ENCODE assay signal across 20 cellular contexts in the genomic region with DNA sequence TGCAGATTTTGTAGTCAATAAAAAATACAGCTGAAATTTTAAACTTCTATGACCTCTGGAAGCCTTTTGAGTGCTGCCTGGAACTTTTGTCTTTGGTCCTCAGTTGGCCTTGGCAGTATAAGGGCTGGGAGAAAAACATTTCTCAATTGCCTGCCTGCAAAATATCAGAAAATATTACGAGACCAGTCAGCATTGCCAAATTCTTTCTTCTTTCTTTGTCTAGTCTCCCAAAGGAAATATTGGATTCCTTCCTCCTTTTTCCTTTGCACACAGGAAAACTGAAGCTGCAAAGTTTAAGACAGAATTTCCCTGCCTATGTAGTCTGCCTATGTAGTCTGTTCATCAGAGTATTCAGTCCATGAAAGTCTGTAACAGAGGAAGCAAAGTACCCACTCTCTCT.
DNase-seq lines count a peak whose midpoint lies in the region; ATAC-seq and TF ChIP-seq lines count a peak whose summit lies in the region.
"Had no signal": no experiment of that assay in that cellular context is flagged by ENCODE, and none has a peak within 500 bp of the region (broad histone marks: within the 10 kb centered on the region; RNA-seq: fewer than 3 reads in every experiment).

No MANE protein-coding gene starts in this region.

- no CpG with 5 or more reads among the region's 1 CpG for WGBS in IMR-90 (ENCODE audit: extremely low coverage in 2 of 2, insufficient read length in 1 of 2), 2 experiments
- WGBS in sigmoid colon, 2 donors, result 19 to 57% methylated on average over 1 of the region's 1 CpG

- no peak overlapping the region; the same call in 1 of the 2 replicates for H2AK5ac ChIP-seq in IMR-90 (ENCODE audit: low read depth, low read length)

- H2BK15ac ChIP-seq in IMR-90 (ENCODE audit: low read depth, low read length), result peak overlapping the region; percentile 7; the same call in 1 of the 3 replicates

- dilution Hi-C loops in IMR-90 (cut with HindIII; ENCODE audit: low sequenced_read_pairs, unreplicated experiment), result no loop called here

- H3K79me1 ChIP-seq in IMR-90 (ENCODE audit: low read depth in 1 of 2, low read length in 2 of 2), result peaks cover 27 to 48% of the 10 kb centered on the region in 2 experiments

- H3K14ac ChIP-seq in IMR-90 (replicated peaks; ENCODE audit: low read depth, low read length), result peak overlapping the region; percentile 53

- H2BK120ac ChIP-seq in IMR-90 (ENCODE audit: low read depth, low read length), result peak overlapping the region; percentile 86

- H2AK9ac ChIP-seq in IMR-90 (replicated peaks; ENCODE audit: low read depth, low read length, poor library complexity), result no peak overlapping the region

- POLR2A ChIA-PET in IMR-90 (lab: Charles Lee; ENCODE audit: unreplicated experiment), result no interaction called here

- no peaks in the 10 kb centered on the region for H4K20me1 ChIP-seq in IMR-90 (ENCODE audit: insufficient read depth, low read length)

- TF ChIP-seq EP300 in sigmoid colon (IDR thresholded peaks at IDR 0.05), result peak in 3 of 4 donors; percentile 22 to 77 (median 47)

- peak overlapping the region; percentile 80 for H2BK5ac ChIP-seq in IMR-90 (ENCODE audit: low read depth, low read length, poor library complexity, severe bottlenecking)

- H3K9me3 ChIP-seq in IMR-90 (ENCODE audit: control insufficient read depth, insufficient read depth, low read length) (no peaks in the 10 kb centered on the region), sigmoid colon (no peaks in the 10 kb centered on the region)
- H3K9me3 ChIP-seq: A549, BE2C had no signal

- H3K23ac ChIP-seq in IMR-90 (ENCODE audit: low read depth, low read length), result peak overlapping the region; percentile 79; the same call in 1 of the 2 replicates

- peak overlapping the region; percentile 74; the same call in 1 of the 2 replicates for H3K27ac ChIP-seq in IMR-90 (ENCODE audit: insufficient read depth, low read length)
- H3K27ac ChIP-seq in sigmoid colon, result peak overlapping the region in 3 of 4 donors; percentile 64 to 70 (median 65)
- H3K27ac ChIP-seq: A549 had no signal

- H3K4me1 ChIP-seq in IMR-90 (ENCODE audit: control insufficient read depth, insufficient read depth, low read length) (peaks cover 13% of the 10 kb centered on the region), sigmoid colon (peaks cover 0 to 63% (median 44%) of the 10 kb centered on the region in 4 donors)
- H3K4me1 ChIP-seq: A549, BE2C had no signal

- TF ChIP-seq RAD21 in IMR-90 (IDR thresholded peaks at IDR 0.05; ENCODE audit: low read length), result no peak

- 0 out of 2 replicates have a peak overlapping the region, but pooled peaks have one; percentile 49 for H3K9ac ChIP-seq in IMR-90 (ENCODE audit: low read depth, low read length)

- H3K36me3 ChIP-seq in IMR-90 (ENCODE audit: control insufficient read depth, insufficient read depth, low read length) (peaks cover 14% of the 10 kb centered on the region), sigmoid colon (no peaks in the 10 kb centered on the region)
- H3K36me3 ChIP-seq: BE2C had no signal

- no peak for TF ChIP-seq CTCF in IMR-90 (conservative IDR thresholded peaks at IDR 0.05; ENCODE audit: low read depth, low read length)
- TF ChIP-seq CTCF in sigmoid colon (IDR thresholded peaks at IDR 0.05), result no peak

- H3K56ac ChIP-seq in IMR-90 (ENCODE audit: extremely low read depth, insufficient read depth, low read length), result peak overlapping the region; percentile 35; the same call in 1 of the 2 replicates

- no TSS peak for BruUV-seq in IMR-90 (replicated peaks; lab: Mats Ljungman, UMichigan)

- no peak; the same call in 1 of the 2 replicates for ATAC-seq in IMR-90 (ENCODE audit: low read depth)
- peak; percentile 61 for ATAC-seq in left ventricle myocardium superior
- ATAC-seq: A549, Panc1 had no signal

- no peaks in the 10 kb centered on the region; the same call in 1 of the 2 replicates for H3K9me1 ChIP-seq in IMR-90 (ENCODE audit: insufficient read depth, low read length)

- H3K18ac ChIP-seq in IMR-90 (ENCODE audit: low read depth, low read length), result peak overlapping the region; percentile 76; the same call in 1 of the 2 replicates

- peak overlapping the region; percentile 71; the same call in 1 of the 2 replicates for H4K91ac ChIP-seq in IMR-90 (ENCODE audit: insufficient read depth, low read depth, low read length)

- DNase-seq in IMR-90, result no peak
- peak; percentile 55 for DNase-seq in fibroblast of gingiva (ENCODE audit: low read depth)
- DNase-seq in left ventricle myocardium superior, result no peak
- no peak for DNase-seq in sigmoid colon
- no peak for DNase-seq in activated gamma-delta T cell treated with Interleukin-2 at 50 U/mL for 16 hours
- DNase-seq in NCI-H510A treated with DMSO at 0.1 percent for 48 hours (lab: John Stamatoyannopoulos, UW), result no peak
- DNase-seq in activated CD4-positive, CD25-positive, alpha-beta regulatory T cell treated with anti-CD3 and anti-CD28 coated beads, Interleukin-2, amount 50 U/mL, for 72 hours, result no peak
- DNase-seq: BE2C, EL, GF-D8, H7, Kasumi-1, NCI-H1694, NCI-H2081, NCI-H2171, NCI-H345, NCI-H524 treated with DMSO at 0.1 percent for 48 hours, NCI-H82 had no signal

- no peaks in the 10 kb centered on the region for H3K27me3 ChIP-seq in IMR-90 (ENCODE audit: control insufficient read depth, insufficient read depth, low read length)
- H3K27me3 ChIP-seq in sigmoid colon, result no peaks in the 10 kb centered on the region
- H3K27me3 ChIP-seq: BE2C had no signal

- H3K4me3 ChIP-seq in IMR-90 (ENCODE audit: insufficient read depth, low read depth, low read length) (no peak overlapping the region), sigmoid colon (no peak overlapping the region)
- H3K4me3 ChIP-seq: A549 had no signal

- H4K5ac ChIP-seq in IMR-90 (ENCODE audit: low read depth, low read length), result peak overlapping the region; percentile 24; the same call in 1 of the 2 replicates

- peak overlapping the region; percentile 25 to 91; a peak in 2 of 4 replicates for H4K8ac ChIP-seq in IMR-90 (ENCODE audit: low read depth in 2 of 2, low read length in 2 of 2)

- intact Hi-C loops in IMR-90 (cut with micrococcal nuclease) (loop anchor here (5.0 kb wide), 1 partner anchor 183 kb away; no protein-coding TSS in a partner anchor), left ventricle myocardium superior (cut with micrococcal nuclease) (no loop called here), sigmoid colon (cut with DNase I) (loop anchor here (10.0 kb wide), 1 partner anchor 180 kb away; no protein-coding TSS in a partner anchor)

- no peak overlapping the region for H2AFZ ChIP-seq in IMR-90 (replicated peaks; ENCODE audit: low read length, poor library complexity)

- in situ Hi-C loops in IMR-90 (cut with MboI; ENCODE audit: low sequenced_read_pairs), result no loop called here

- peak overlapping the region; percentile 7; the same call in 1 of the 2 replicates for H3K4me2 ChIP-seq in IMR-90 (ENCODE audit: low read depth, low read length)
- H3K4me2 ChIP-seq: A549 had no signal

- H3K4ac ChIP-seq in IMR-90 (ENCODE audit: low read depth, low read length), result peak overlapping the region; percentile 49

- CTCF ChIA-PET in IMR-90 (lab: Yijun Ruan, JAX), result interaction anchor here (0.6 kb wide), 1 partner anchor 40 kb away, joined by 3 read pairs; no protein-coding TSS in a partner anchor

- H2BK20ac ChIP-seq in IMR-90 (ENCODE audit: low read depth, low read length), result peak overlapping the region; percentile 84

- TF ChIP-seq POLR2A in IMR-90 (IDR thresholded peaks at IDR 0.05; ENCODE audit: low read depth, low read length) (no peak), sigmoid colon (IDR thresholded peaks at IDR 0.05) (no peak)

TF ChIP-seq in IMR-90, 13 proteins besides CTCF, POLR2A, EP300 and RAD21:
- TF ChIP-seq FOS (IDR thresholded peaks at IDR 0.05; ENCODE audit: low read depth, low read length) (no peak), SMC3 (IDR thresholded peaks at IDR 0.05; ENCODE audit: low read depth, low read length) (no peak), CEBPB (IDR thresholded peaks at IDR 0.05; ENCODE audit: low read depth, low read length) (no peak), BHLHE40 (IDR thresholded peaks at IDR 0.05; ENCODE audit: low read depth, low read length) (no peak), MXI1 (IDR thresholded peaks at IDR 0.05; ENCODE audit: borderline replicate concordance, low read depth, low read length) (no peak), CHD1 (IDR thresholded peaks at IDR 0.05; ENCODE audit: low read depth, low read length) (no peak), MAFK (IDR thresholded peaks at IDR 0.05; ENCODE audit: low read depth, low read length) (no peak), NFE2L2 (IDR thresholded peaks at IDR 0.05; ENCODE audit: low read depth, low read length) (no peak), RCOR1 (IDR thresholded peaks at IDR 0.05; ENCODE audit: insufficient replicate concordance, low read length) (no peak), RFX5 (IDR thresholded peaks at IDR 0.05; ENCODE audit: low read depth, low read length) (no peak), MAZ (IDR thresholded peaks at IDR 0.05; ENCODE audit: borderline replicate concordance, low read depth, low read length) (no peak)
- TF ChIP-seq, protein P1, sequence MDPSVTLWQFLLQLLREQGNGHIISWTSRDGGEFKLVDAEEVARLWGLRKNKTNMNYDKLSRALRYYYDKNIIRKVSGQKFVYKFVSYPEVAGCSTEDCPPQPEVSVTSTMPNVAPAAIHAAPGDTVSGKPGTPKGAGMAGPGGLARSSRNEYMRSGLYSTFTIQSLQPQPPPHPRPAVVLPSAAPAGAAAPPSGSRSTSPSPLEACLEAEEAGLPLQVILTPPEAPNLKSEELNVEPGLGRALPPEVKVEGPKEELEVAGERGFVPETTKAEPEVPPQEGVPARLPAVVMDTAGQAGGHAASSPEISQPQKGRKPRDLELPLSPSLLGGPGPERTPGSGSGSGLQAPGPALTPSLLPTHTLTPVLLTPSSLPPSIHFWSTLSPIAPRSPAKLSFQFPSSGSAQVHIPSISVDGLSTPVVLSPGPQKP (IDR thresholded peaks at IDR 0.05; ENCODE audit: borderline replicate concordance, low read depth, low read length), result no peak
- TF ChIP-seq, protein P2, sequence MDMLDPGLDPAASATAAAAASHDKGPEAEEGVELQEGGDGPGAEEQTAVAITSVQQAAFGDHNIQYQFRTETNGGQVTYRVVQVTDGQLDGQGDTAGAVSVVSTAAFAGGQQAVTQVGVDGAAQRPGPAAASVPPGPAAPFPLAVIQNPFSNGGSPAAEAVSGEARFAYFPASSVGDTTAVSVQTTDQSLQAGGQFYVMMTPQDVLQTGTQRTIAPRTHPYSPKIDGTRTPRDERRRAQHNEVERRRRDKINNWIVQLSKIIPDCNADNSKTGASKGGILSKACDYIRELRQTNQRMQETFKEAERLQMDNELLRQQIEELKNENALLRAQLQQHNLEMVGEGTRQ (IDR thresholded peaks at IDR 0.05; ENCODE audit: low read depth, low read length), result no peak
